Comparison of ENCODE assay signal across 8 cellular contexts in genomic region chr10:30456262-30456661, GRCh38. TPM values are rescaled to one million over a fixed set of nuclear protein-coding genes. Genes with fewer than 3 reads are reported as not detected.
A peak's percentile ranks its signal among the peaks of the same experiment; 100 is the strongest.
DNase-seq lines count a peak whose midpoint lies in the region; ATAC-seq and TF ChIP-seq lines count a peak whose summit lies in the region.

No MANE protein-coding gene starts in this region.

- no peaks in the 10 kb centered on the region for H3K9me3 ChIP-seq in CD8-positive, alpha-beta T cell (ENCODE audit: low read length)
- H3K9me3 ChIP-seq in subcutaneous abdominal adipose tissue (ENCODE audit: control insufficient read depth in 5 of 5, low read length in 5 of 5) (no peaks in the 10 kb centered on the region), trophoblast cell (ENCODE audit: insufficient read depth, low read depth, low read length) (no peaks in the 10 kb centered on the region)

- H3K4me3 Mint-ChIP-seq in CD8-positive, alpha-beta T cell: peak overlapping the region; percentile 72

- no peak overlapping the region for H3K18ac ChIP-seq in trophoblast cell (ENCODE audit: low read length)

- no peaks in the 10 kb centered on the region for H3K27me3 ChIP-seq in CD8-positive, alpha-beta T cell (ENCODE audit: insufficient read depth, low read length)
- H3K27me3 ChIP-seq in subcutaneous abdominal adipose tissue (ENCODE audit: control insufficient read depth in 5 of 5, insufficient read depth in 4 of 5, low read length in 5 of 5) (no peaks in the 10 kb centered on the region), trophoblast cell (ENCODE audit: insufficient read depth, low read length) (no peaks in the 10 kb centered on the region)

- no peak overlapping the region for H3K27ac ChIP-seq in CD8-positive, alpha-beta T cell (ENCODE audit: low read depth, low read length)
- peak overlapping the region; percentile 83 for H3K27ac ChIP-seq in subcutaneous abdominal adipose tissue (ENCODE audit: low read depth, low read length)
- H3K27ac ChIP-seq in trophoblast cell (ENCODE audit: low read depth, low read length): no peak overlapping the region

- peak in 4 of 7 experiments; percentile 26 to 61 (median 37) for DNase-seq in CD8-positive, alpha-beta T cell
- peak; percentile 81 for DNase-seq in KBM-7
- DNase-seq in choroid plexus epithelial cell (ENCODE audit: low read depth): peak; percentile 12
- DNase-seq in stimulated activated CD4-positive, alpha-beta T cell treated with anti-CD3 and anti-CD28 coated beads, Interleukin-4, amount 100 ng/mL, for 24 hours: no peak
- no peak for DNase-seq in trophoblast cell
- DNase-seq in COLO668 (lab: John Stamatoyannopoulos, UW; ENCODE audit: unreplicated experiment): no peak

- no peak overlapping the region for H4K91ac ChIP-seq in trophoblast cell (ENCODE audit: low read depth, low read length)

- no peak overlapping the region for H2BK12ac ChIP-seq in trophoblast cell (ENCODE audit: low read length)

- H3K79me2 ChIP-seq in trophoblast cell (ENCODE audit: control insufficient read depth, insufficient read depth, low read length, poor library complexity): no peaks in the 10 kb centered on the region

- H3K4ac ChIP-seq in trophoblast cell (ENCODE audit: low read depth, low read length): no peak overlapping the region

- H4K8ac ChIP-seq in trophoblast cell (ENCODE audit: low read depth, low read length): no peak overlapping the region

- no peak for TF ChIP-seq CTCF in CD8-positive, alpha-beta T cell (IDR thresholded peaks at IDR 0.05)
- TF ChIP-seq CTCF in choroid plexus epithelial cell (conservative IDR thresholded peaks at IDR 0.05; ENCODE audit: low read depth, low read length): no peak

- H3K23ac ChIP-seq in trophoblast cell (ENCODE audit: low read length): no peak overlapping the region

- no peaks in the 10 kb centered on the region for H3K36me3 ChIP-seq in CD8-positive, alpha-beta T cell (ENCODE audit: insufficient read depth, low read length)
- H3K36me3 ChIP-seq in subcutaneous abdominal adipose tissue (ENCODE audit: control insufficient read depth in 5 of 5, insufficient read depth in 5 of 5, low read length in 5 of 5) (peaks cover 23 to 61% (median 50%) of the 10 kb centered on the region in 5 donors), trophoblast cell (ENCODE audit: control insufficient read depth in 1 of 2, insufficient read depth in 2 of 2, low read length in 2 of 2) (peaks cover 37 to 42% of the 10 kb centered on the region in 2 experiments)

- peaks cover 25% of the 10 kb centered on the region for H3K4me1 ChIP-seq in CD8-positive, alpha-beta T cell (ENCODE audit: insufficient read depth, low read length)
- peaks cover 15 to 45% (median 37%) of the 10 kb centered on the region in 5 donors for H3K4me1 ChIP-seq in subcutaneous abdominal adipose tissue (ENCODE audit: control insufficient read depth in 5 of 5, insufficient read depth in 5 of 5, low read length in 5 of 5)
- H3K4me1 ChIP-seq in trophoblast cell (ENCODE audit: control insufficient read depth in 1 of 2, insufficient read depth in 2 of 2, low read length in 2 of 2): no peaks in the 10 kb centered on the region

- H3K9me3 Mint-ChIP-seq in CD8-positive, alpha-beta T cell: no peaks in the 10 kb centered on the region

- no peak overlapping the region for H4K12ac ChIP-seq in trophoblast cell (ENCODE audit: low read depth, low read length)

- H3K4me2 ChIP-seq in trophoblast cell (ENCODE audit: low read length): no peak overlapping the region

- H2BK120ac ChIP-seq in trophoblast cell (ENCODE audit: insufficient read depth, low read length, poor library complexity): no peak overlapping the region

- POLR2A ChIA-PET in CD8-positive, alpha-beta T cell (lab: Charles Lee): interaction anchor here (0.8 to 1.9 kb wide), 7 partner anchors 9 to 72 kb away, joined by 3 to 11 read pairs (median 5); no protein-coding TSS in a partner anchor

- no peaks in the 10 kb centered on the region for H3K79me1 ChIP-seq in trophoblast cell (ENCODE audit: low read length)

- H2BK5ac ChIP-seq in trophoblast cell (ENCODE audit: low read depth, low read length, poor library complexity): no peak overlapping the region

- H3K27ac Mint-ChIP-seq in CD8-positive, alpha-beta T cell: peak overlapping the region; percentile 85

- intact Hi-C loops in CD8-positive, alpha-beta T cell (cut with DNase I, micrococcal nuclease): loop anchor here in 1 of 2 experiments (5.0 kb wide), 1 partner anchor 34 kb away; no protein-coding TSS in a partner anchor

- peaks cover 26% of the 10 kb centered on the region for H3K36me3 Mint-ChIP-seq in CD8-positive, alpha-beta T cell

- H3K9ac ChIP-seq in subcutaneous abdominal adipose tissue (ENCODE audit: low read length in 5 of 5) (peak overlapping the region in 3 of 5 donors; percentile 12 to 83 (median 66)), trophoblast cell (ENCODE audit: low read length) (no peak overlapping the region)

- no peak overlapping the region for H3K14ac ChIP-seq in trophoblast cell (ENCODE audit: low read length)

- in situ Hi-C loops in KBM-7 (cut with MboI; ENCODE audit: low pct_unique_long_range_greater_than_20kb, low sequenced_read_pairs): no loop called here

- WGBS in trophoblast cell (ENCODE audit: extremely low coverage, insufficient coverage, insufficient read length): no CpG with 5 or more reads among the region's 4 CpGs

- H2AFZ ChIP-seq in trophoblast cell (ENCODE audit: insufficient read depth, low read length, poor library complexity): no peak overlapping the region

- ATAC-seq in CD8-positive, alpha-beta T cell: peak; percentile 70
- peak; percentile 57 for ATAC-seq in GM21360 (IDR thresholded peaks at IDR 0.05; ENCODE audit: unreplicated experiment)

- CTCF ChIA-PET in CD8-positive, alpha-beta T cell (lab: Charles Lee): interaction anchor here (1.5 to 1.8 kb wide), 2 partner anchors 42 to 78 kb away, joined by 3 to 6 read pairs; no protein-coding TSS in a partner anchor

- H3K27me3 Mint-ChIP-seq in CD8-positive, alpha-beta T cell (ENCODE audit: low read depth): no peaks in the 10 kb centered on the region

- peak overlapping the region; percentile 18 for H3K4me3 ChIP-seq in CD8-positive, alpha-beta T cell (ENCODE audit: low read depth, low read length)
- H3K4me3 ChIP-seq in choroid plexus epithelial cell (ENCODE audit: low read depth, low read length) (no peak overlapping the region), subcutaneous abdominal adipose tissue (ENCODE audit: low read depth in 1 of 5, low read length in 5 of 5) (peak overlapping the region in 1 of 5 donors; percentile 20), trophoblast cell (ENCODE audit: low read depth, low read length) (no peak overlapping the region)

- no peak overlapping the region for H2AK5ac ChIP-seq in trophoblast cell (ENCODE audit: low read length)

- H3K4me1 Mint-ChIP-seq in CD8-positive, alpha-beta T cell (ENCODE audit: low read depth): peaks cover 31% of the 10 kb centered on the region

RNA-seq across cellular contexts. Expression of gene MAP3K8, which starts 22.3 kb away (rescaled TPM):
- total RNA-seq in CD8-positive, alpha-beta T cell: 10 to 100 TPM; 42.4 to 48.6 TPM
- 42.6 and 49.1 TPM in 2 replicates for polyA plus RNA-seq in trophoblast cell (2013)

Comparison
In these comparisons a context has a peak if more than half of its experiments do, and no peak if none do; other contexts are left out.
1. DNase-seq: peak in CD8-positive, alpha-beta T cell (4 of 7), KBM-7 (single experiment) and choroid plexus epithelial cell (single experiment); none in stimulated activated CD4-positive, alpha-beta T cell treated with anti-CD3 and anti-CD28 coated beads, Interleukin-4, amount 100 ng/mL, for 24 hours (single experiment), trophoblast cell (0 of 2) and COLO668 (single experiment).